18 cellular contexts compared by ENCODE assay signal in genomic region chr4:64890131-64890710, GRCh38.
"Had no signal": no experiment of that assay in that cellular context is flagged by ENCODE, and none has a peak within 500 bp of the region (broad histone marks: within the 10 kb centered on the region; RNA-seq: fewer than 3 reads in every experiment).

No MANE protein-coding gene starts in this region.

- H3K4me3 Mint-ChIP-seq: activated CD4-positive, alpha-beta memory T cell treated with anti-CD3 and anti-CD28 coated beads, Interleukin-2, amount 10 ng/mL, durations not matched to agents 7 days and 5 days; activated CD8-positive, alpha-beta memory T cell treated with anti-CD3 and anti-CD28 coated beads, Interleukin-2, amount 10 ng/mL, durations not matched to agents 7 days and 5 days; dendritic cell treated with granulocyte-macrophage colony-stimulating factor and Interleukin-4, amounts not matched to agents 40 ng/mL and 50 ng/mL, for 4 days; effector memory CD8-positive, alpha-beta T cell; naive thymus-derived CD4-positive, alpha-beta T cell; stimulated activated memory B cell treated with anti-CD40 and anti-IgM and Interleukin-4, amounts not matched to agents 10 μg/mL and 1 μg/mL and 100 μg/mL, for 72 hours; type B pancreatic cell had no signal

- H2AFZ ChIP-seq: hepatocyte had no signal

- H3K9me3 ChIP-seq: pancreas, sigmoid colon, testis had no signal

- H3K4me1 Mint-ChIP-seq: activated CD4-positive, alpha-beta memory T cell treated with anti-CD3 and anti-CD28 coated beads, Interleukin-2, amount 10 ng/mL, durations not matched to agents 7 days and 5 days; activated CD8-positive, alpha-beta memory T cell treated with anti-CD3 and anti-CD28 coated beads, Interleukin-2, amount 10 ng/mL, durations not matched to agents 7 days and 5 days; naive thymus-derived CD4-positive, alpha-beta T cell; stimulated activated memory B cell treated with anti-CD40 and anti-IgM and Interleukin-4, amounts not matched to agents 10 μg/mL and 1 μg/mL and 100 μg/mL, for 72 hours had no signal

- H3K36me3 ChIP-seq: pancreas, sigmoid colon had no signal

- H3K27me3 ChIP-seq: hepatocyte, pancreas, sigmoid colon, testis had no signal

- H3K4me1 ChIP-seq: sigmoid colon, testis had no signal

- H3K4me2 ChIP-seq: hepatocyte had no signal

- H3K27me3 Mint-ChIP-seq: activated CD4-positive, alpha-beta memory T cell treated with anti-CD3 and anti-CD28 coated beads, Interleukin-2, amount 10 ng/mL, durations not matched to agents 7 days and 5 days; activated CD8-positive, alpha-beta memory T cell treated with anti-CD3 and anti-CD28 coated beads, Interleukin-2, amount 10 ng/mL, durations not matched to agents 7 days and 5 days; dendritic cell treated with granulocyte-macrophage colony-stimulating factor and Interleukin-4, amounts not matched to agents 40 ng/mL and 50 ng/mL, for 4 days; effector memory CD8-positive, alpha-beta T cell; naive thymus-derived CD4-positive, alpha-beta T cell; stimulated activated memory B cell treated with anti-CD40 and anti-IgM and Interleukin-4, amounts not matched to agents 10 μg/mL and 1 μg/mL and 100 μg/mL, for 72 hours had no signal

- H3K9me3 Mint-ChIP-seq: dendritic cell treated with granulocyte-macrophage colony-stimulating factor and Interleukin-4, amounts not matched to agents 40 ng/mL and 50 ng/mL, for 4 days; stimulated activated memory B cell treated with anti-CD40 and anti-IgM and Interleukin-4, amounts not matched to agents 10 μg/mL and 1 μg/mL and 100 μg/mL, for 72 hours; type B pancreatic cell had no signal

- H3K27ac ChIP-seq: hepatocyte, pancreas, sigmoid colon, testis had no signal

- ATAC-seq: activated CD8-positive, alpha-beta memory T cell treated with anti-CD3 and anti-CD28 coated beads, Interleukin-2, amount 10 ng/mL, durations not matched to agents 7 days and 5 days; effector memory CD8-positive, alpha-beta T cell; naive thymus-derived CD4-positive, alpha-beta T cell; pancreas; stimulated activated memory B cell treated with anti-CD40 and anti-IgM and Interleukin-4, amounts not matched to agents 10 μg/mL and 1 μg/mL and 100 μg/mL, for 72 hours had no signal

- H3K27ac Mint-ChIP-seq: activated CD4-positive, alpha-beta memory T cell treated with anti-CD3 and anti-CD28 coated beads, Interleukin-2, amount 10 ng/mL, durations not matched to agents 7 days and 5 days; activated CD8-positive, alpha-beta memory T cell treated with anti-CD3 and anti-CD28 coated beads, Interleukin-2, amount 10 ng/mL, durations not matched to agents 7 days and 5 days; activated T-helper 2 cell treated with anti-CD3 and anti-CD28 coated beads, Interferon-gamma antibody, Interleukin-2, Interleukin-4, amounts not matched to agents 10 μg/mL and 5 μg/mL and 100 μg/mL, durations not matched to agents 14 hours and 24 hours and 36 hours; dendritic cell treated with granulocyte-macrophage colony-stimulating factor and Interleukin-4, amounts not matched to agents 40 ng/mL and 50 ng/mL, for 4 days; effector memory CD8-positive, alpha-beta T cell; naive thymus-derived CD4-positive, alpha-beta T cell; stimulated activated memory B cell treated with anti-CD40 and anti-IgM and Interleukin-4, amounts not matched to agents 10 μg/mL and 1 μg/mL and 100 μg/mL, for 72 hours; type B pancreatic cell had no signal

- DNase-seq: activated CD4-positive, alpha-beta memory T cell treated with anti-CD3 and anti-CD28 coated beads, Interleukin-2, amount 10 ng/mL, durations not matched to agents 7 days and 5 days; activated CD4-positive, alpha-beta T cell treated with anti-CD3 and anti-CD28 coated beads for 48 hours; activated CD4-positive, CD25-positive, alpha-beta regulatory T cell; activated CD8-positive, alpha-beta memory T cell treated with anti-CD3 and anti-CD28 coated beads, Interleukin-2, amount 10 ng/mL, durations not matched to agents 7 days and 5 days; activated naive CD4-positive, alpha-beta T cell treated with Interleukin-2 at 50 U/mL for 16 hours; activated T-cell treated with anti-CD3 and anti-CD28 coated beads, Interleukin-2, amount 50 U/mL, for 1 hour; effector memory CD8-positive, alpha-beta T cell; mesenchymal stem cell; naive thymus-derived CD4-positive, alpha-beta T cell; pancreas; sigmoid colon; stimulated activated CD4-positive, alpha-beta T cell treated with anti-CD3 and anti-CD28 coated beads, Interleukin-4, amount 100 ng/mL, for 4 hours; testis had no signal

- H3K36me3 Mint-ChIP-seq: activated CD8-positive, alpha-beta memory T cell treated with anti-CD3 and anti-CD28 coated beads, Interleukin-2, amount 10 ng/mL, durations not matched to agents 7 days and 5 days; naive thymus-derived CD4-positive, alpha-beta T cell; stimulated activated memory B cell treated with anti-CD40 and anti-IgM and Interleukin-4, amounts not matched to agents 10 μg/mL and 1 μg/mL and 100 μg/mL, for 72 hours; type B pancreatic cell had no signal

- H3K79me2 ChIP-seq: hepatocyte had no signal

- H3K4me3 ChIP-seq: hepatocyte, pancreas, sigmoid colon, testis had no signal
